Comparison of ENCODE assay signal across 13 cellular contexts in genomic region chr22:30821863-30822215, GRCh38.
DNase-seq lines count a peak whose midpoint lies in the region; ATAC-seq and TF ChIP-seq lines count a peak whose summit lies in the region.
"Had no signal": no experiment of that assay in that cellular context is flagged by ENCODE, and none has a peak within 500 bp of the region (broad histone marks: within the 10 kb centered on the region; RNA-seq: fewer than 3 reads in every experiment).

No MANE protein-coding gene starts in this region.

- no peak overlapping the region for H3K23ac ChIP-seq in mesenchymal stem cell (ENCODE audit: low read length in 2 of 2)

- H3K18ac ChIP-seq in mesenchymal stem cell (ENCODE audit: low read depth in 1 of 2, low read length in 2 of 2): no peak overlapping the region

- H3K9me3 ChIP-seq in heart right ventricle (no peaks in the 10 kb centered on the region), mesenchymal stem cell (ENCODE audit: control insufficient read depth, low read length) (no peaks in the 10 kb centered on the region), upper lobe of left lung (no peaks in the 10 kb centered on the region)

- no peak overlapping the region for H2BK120ac ChIP-seq in mesenchymal stem cell (ENCODE audit: low read depth, low read length)

- H2AFZ ChIP-seq in mesenchymal stem cell (ENCODE audit: low read depth, low read length): no peak overlapping the region

- H3K36me3 Mint-ChIP-seq in activated T-helper 17 cell treated with anti-CD3 and anti-CD28 coated beads, Interleukin-2, amount 50 U/mL, for 72 hours (ENCODE audit: low read depth): no peaks in the 10 kb centered on the region
- no peaks in the 10 kb centered on the region for H3K36me3 Mint-ChIP-seq in activated CD4-positive, alpha-beta T cell treated with anti-CD3 and anti-CD28 coated beads, Interleukin-2, amount 10 ng/mL, durations not matched to agents 7 days and 5 days (ENCODE audit: low read depth)
- H3K36me3 Mint-ChIP-seq: CD8-positive, alpha-beta T cell; natural killer cell treated with Interleukin-12 subunit alpha and Interleukin-12 subunit beta and Interleukin-15 and Interleukin-18, amount 100 ng/mL, for 72 hours had no signal

- WGBS in heart right ventricle, 2 donors: 36 to 38% methylated on average over 8 of the region's 8 CpGs
- 42% methylated on average over 7 of the region's 8 CpGs for WGBS in mesenchymal stem cell
- 46 to 87% methylated on average over 2 to 5 of the region's 8 CpGs for WGBS in upper lobe of left lung, 2 donors

- intact Hi-C loops in heart right ventricle (cut with DNase I) (no loop called here), left ventricle myocardium superior (cut with micrococcal nuclease) (no loop called here)

- peaks cover 0 to 14% (median 10%) of the 10 kb centered on the region in 9 donors for H3K4me1 ChIP-seq in heart right ventricle
- peaks cover 11% of the 10 kb centered on the region for H3K4me1 ChIP-seq in mesenchymal stem cell (ENCODE audit: control insufficient read depth, insufficient read depth, low read depth, low read length)
- peaks cover 11 to 14% (median 11%) of the 10 kb centered on the region in 4 donors for H3K4me1 ChIP-seq in upper lobe of left lung
- H3K4me1 ChIP-seq: foreskin keratinocyte had no signal

- no peak for TF ChIP-seq EP300 in upper lobe of left lung (IDR thresholded peaks at IDR 0.05)

- no peak overlapping the region for H2AK5ac ChIP-seq in mesenchymal stem cell (ENCODE audit: low read length, severe bottlenecking)

- no peak overlapping the region for H4K91ac ChIP-seq in mesenchymal stem cell (ENCODE audit: low read length)

- H3K27me3 Mint-ChIP-seq in activated T-helper 17 cell treated with anti-CD3 and anti-CD28 coated beads, Interleukin-2, amount 50 U/mL, for 72 hours: peaks cover 39% of the 10 kb centered on the region
- peaks cover 35% of the 10 kb centered on the region for H3K27me3 Mint-ChIP-seq in activated CD4-positive, alpha-beta T cell treated with anti-CD3 and anti-CD28 coated beads, Interleukin-2, amount 10 ng/mL, durations not matched to agents 7 days and 5 days

- no peak overlapping the region for H3K27ac Mint-ChIP-seq in activated T-helper 17 cell treated with anti-CD3 and anti-CD28 coated beads, Interleukin-2, amount 50 U/mL, for 72 hours
- no peak overlapping the region for H3K27ac Mint-ChIP-seq in activated CD4-positive, alpha-beta T cell treated with anti-CD3 and anti-CD28 coated beads, Interleukin-2, amount 10 ng/mL, durations not matched to agents 7 days and 5 days
- H3K27ac Mint-ChIP-seq: CD8-positive, alpha-beta T cell; natural killer cell treated with Interleukin-12 subunit alpha and Interleukin-12 subunit beta and Interleukin-15 and Interleukin-18, amount 100 ng/mL, for 72 hours had no signal

- no peak overlapping the region for H3K4ac ChIP-seq in mesenchymal stem cell (ENCODE audit: low read depth in 1 of 2, low read length in 2 of 2)

- H3K79me1 ChIP-seq in mesenchymal stem cell (replicated peaks; ENCODE audit: low read length, poor library complexity, severe bottlenecking): no peaks in the 10 kb centered on the region

- H3K4me3 ChIP-seq in heart right ventricle (peak overlapping the region in 9 of 10 donors; percentile 27 to 57 (median 52)), cardiac fibroblast (replicated peaks in 1 of 2; ENCODE audit: low read depth in 2 of 2, low read length in 2 of 2) (peak overlapping the region; percentile 42 to 52), mesenchymal stem cell (ENCODE audit: insufficient read depth in 1 of 2, low read depth in 1 of 2, low read length in 2 of 2) (peak overlapping the region in 1 of 2 experiments; percentile 78), upper lobe of left lung (peak overlapping the region in 3 of 4 donors; percentile 28 to 46 (median 44))

- H3K27ac ChIP-seq in heart right ventricle: no peak overlapping the region
- H3K27ac ChIP-seq in mesenchymal stem cell (ENCODE audit: low read length, poor library complexity, severe bottlenecking): no peak overlapping the region
- no peak overlapping the region for H3K27ac ChIP-seq in upper lobe of left lung
- H3K27ac ChIP-seq: foreskin keratinocyte, WERI-Rb-1 had no signal

- H4K8ac ChIP-seq in mesenchymal stem cell (ENCODE audit: low read length): no peak overlapping the region

- no peak overlapping the region for H2BK15ac ChIP-seq in mesenchymal stem cell (ENCODE audit: low read depth, poor library complexity, severe bottlenecking)

- peak overlapping the region; percentile 69 for H3K9ac ChIP-seq in mesenchymal stem cell (ENCODE audit: low read length)

- H2BK12ac ChIP-seq in mesenchymal stem cell (ENCODE audit: low read length in 2 of 2): no peak overlapping the region

- no peak overlapping the region for H3K4me3 Mint-ChIP-seq in activated T-helper 17 cell treated with anti-CD3 and anti-CD28 coated beads, Interleukin-2, amount 50 U/mL, for 72 hours
- no peak overlapping the region for H3K4me3 Mint-ChIP-seq in activated CD4-positive, alpha-beta T cell treated with anti-CD3 and anti-CD28 coated beads, Interleukin-2, amount 10 ng/mL, durations not matched to agents 7 days and 5 days
- H3K4me3 Mint-ChIP-seq: natural killer cell treated with Interleukin-12 subunit alpha and Interleukin-12 subunit beta and Interleukin-15 and Interleukin-18, amount 100 ng/mL, for 72 hours had no signal

- TF ChIP-seq POLR2A in upper lobe of left lung (IDR thresholded peaks at IDR 0.05): no peak

- peaks cover 0 to 52% (median 40%) of the 10 kb centered on the region in 7 donors for H3K27me3 ChIP-seq in heart right ventricle
- H3K27me3 ChIP-seq in mesenchymal stem cell (ENCODE audit: control insufficient read depth in 1 of 2, insufficient read depth in 1 of 2, low read length in 2 of 2): peaks cover 19 to 83% of the 10 kb centered on the region in 2 experiments
- H3K27me3 ChIP-seq in upper lobe of left lung: peaks cover 0 to 24% (median 8%) of the 10 kb centered on the region in 4 donors

- CTCF ChIA-PET in activated CD4-positive, alpha-beta T cell treated with anti-CD3 and anti-CD28 coated beads, Interleukin-2, amount 10 ng/mL, durations not matched to agents 7 days and 5 days (lab: Charles Lee): no interaction called here

- TF ChIP-seq CTCF in heart right ventricle (IDR thresholded peaks at IDR 0.05) (no peak), cardiac fibroblast (IDR thresholded peaks at IDR 0.05; ENCODE audit: low read depth, low read length) (no peak), upper lobe of left lung (IDR thresholded peaks at IDR 0.05) (no peak)

- H3K14ac ChIP-seq in mesenchymal stem cell (ENCODE audit: low read length in 2 of 2): no peak overlapping the region

- DNase-seq in heart right ventricle (no peak), left ventricle myocardium superior (no peak), cardiac fibroblast (ENCODE audit: low read depth in 2 of 2) (no peak), mesenchymal stem cell (no peak), upper lobe of left lung (no peak), NCI-H345 (lab: John Stamatoyannopoulos, UW) (no peak)
- no peak for DNase-seq in activated CD4-positive, alpha-beta T cell treated with anti-CD3 and anti-CD28 coated beads, Interleukin-2, amount 10 ng/mL, durations not matched to agents 7 days and 5 days
- DNase-seq: CD8-positive, alpha-beta T cell; foreskin keratinocyte; Kasumi-1; WERI-Rb-1 had no signal

- H3K4me1 Mint-ChIP-seq in activated T-helper 17 cell treated with anti-CD3 and anti-CD28 coated beads, Interleukin-2, amount 50 U/mL, for 72 hours: no peaks in the 10 kb centered on the region
- H3K4me1 Mint-ChIP-seq in activated CD4-positive, alpha-beta T cell treated with anti-CD3 and anti-CD28 coated beads, Interleukin-2, amount 10 ng/mL, durations not matched to agents 7 days and 5 days: peaks cover 4% of the 10 kb centered on the region

- H2BK5ac ChIP-seq in mesenchymal stem cell (ENCODE audit: low read depth, low read length, poor library complexity, severe bottlenecking): no peak overlapping the region

- H3K4me2 ChIP-seq in mesenchymal stem cell (ENCODE audit: low read length, poor library complexity, severe bottlenecking): peak overlapping the region; percentile 77

- H3K36me3 ChIP-seq in heart right ventricle (no peaks in the 10 kb centered on the region), mesenchymal stem cell (ENCODE audit: control insufficient read depth in 1 of 2, insufficient read depth in 2 of 2, low read depth in 1 of 2, low read length in 2 of 2) (peaks cover 0 to 3% of the 10 kb centered on the region in 2 experiments), upper lobe of left lung (no peaks in the 10 kb centered on the region)
- H3K36me3 ChIP-seq: WERI-Rb-1 had no signal

- ATAC-seq in heart right ventricle (no peak), left ventricle myocardium superior (no peak), upper lobe of left lung (ENCODE audit: low FRiP score in 2 of 2) (peak in 1 of 2 donors; percentile 10)
- ATAC-seq in activated T-helper 17 cell treated with anti-CD3 and anti-CD28 coated beads, Interleukin-2, amount 50 U/mL, for 72 hours (replicated peaks): no peak
- ATAC-seq: CD8-positive, alpha-beta T cell; natural killer cell treated with Interleukin-12 subunit alpha and Interleukin-12 subunit beta and Interleukin-15 and Interleukin-18, amount 100 ng/mL, for 72 hours had no signal

- POLR2A ChIA-PET in activated CD4-positive, alpha-beta T cell treated with anti-CD3 and anti-CD28 coated beads, Interleukin-2, amount 10 ng/mL, durations not matched to agents 7 days and 5 days (lab: Charles Lee): no interaction called here

- no peaks in the 10 kb centered on the region for H3K9me3 Mint-ChIP-seq in activated T-helper 17 cell treated with anti-CD3 and anti-CD28 coated beads, Interleukin-2, amount 50 U/mL, for 72 hours
- no peaks in the 10 kb centered on the region for H3K9me3 Mint-ChIP-seq in activated CD4-positive, alpha-beta T cell treated with anti-CD3 and anti-CD28 coated beads, Interleukin-2, amount 10 ng/mL, durations not matched to agents 7 days and 5 days
- H3K9me3 Mint-ChIP-seq: CD8-positive, alpha-beta T cell; natural killer cell treated with Interleukin-12 subunit alpha and Interleukin-12 subunit beta and Interleukin-15 and Interleukin-18, amount 100 ng/mL, for 72 hours had no signal
